In the genomic region with DNA sequence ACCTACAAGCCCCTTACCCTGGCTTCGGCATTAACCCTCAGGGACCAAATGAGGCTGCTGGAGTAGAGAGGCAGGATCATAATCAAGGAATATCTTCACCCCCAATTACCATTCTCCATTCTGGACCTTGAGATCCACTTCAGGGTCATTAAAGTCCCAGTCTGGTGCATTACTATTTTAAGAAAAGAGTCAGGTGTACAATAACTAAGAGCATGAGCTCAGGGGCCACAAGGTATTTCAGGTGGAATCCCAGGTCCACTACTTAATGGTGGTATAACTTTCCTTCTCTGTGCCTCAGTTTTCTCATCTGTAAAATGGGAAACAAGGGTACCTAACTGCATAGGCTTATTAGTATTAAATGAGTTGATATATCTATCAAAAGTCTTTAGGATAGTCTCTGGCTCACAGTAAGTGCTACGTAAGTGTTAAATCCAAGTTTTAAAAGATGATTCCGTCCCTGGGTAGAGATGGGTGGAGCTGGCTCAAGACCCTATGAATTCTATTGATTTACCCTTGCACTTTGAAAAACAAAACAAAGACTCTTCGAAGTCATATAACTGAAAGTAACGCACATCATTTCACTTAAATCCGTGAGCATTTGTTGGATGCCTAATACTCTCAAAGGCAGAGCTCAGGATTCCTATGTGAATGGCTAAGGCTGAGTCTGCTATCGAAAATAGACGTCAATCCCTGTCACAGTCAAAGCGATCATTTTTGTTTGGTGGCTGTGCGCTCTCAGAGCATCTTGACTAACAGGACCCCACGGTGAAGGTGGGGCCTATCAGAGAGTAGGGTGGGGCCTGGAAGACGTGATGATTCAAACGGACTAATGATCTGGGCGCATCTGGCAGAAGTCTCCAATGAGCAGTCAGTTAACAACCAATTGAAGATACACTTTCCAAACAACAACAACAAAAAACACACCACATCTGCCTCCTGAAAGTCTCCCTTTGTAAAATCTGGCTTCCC, we compare ENCODE assay signal across 8 cellular contexts. TPM values are rescaled to one million over a fixed set of nuclear protein-coding genes. Genes with fewer than 3 reads are reported as not detected.
DNase-seq lines count a peak whose midpoint lies in the region; ATAC-seq, FAIRE-seq and TF ChIP-seq lines count a peak whose summit lies in the region.

No MANE protein-coding gene starts in this region.

- DNase-seq in activated naive CD4-positive, alpha-beta T cell treated with Interleukin-2 at 50 U/mL for 16 hours: no peak
- no peak for DNase-seq in glutamatergic neuron
- no peak for DNase-seq in smooth muscle cell (lab: John Stamatoyannopoulos, UW; ENCODE audit: unreplicated experiment)
- no peak for DNase-seq in SKM-1 treated with dmso at 0.1 percent for 144 hours (lab: John Stamatoyannopoulos, UW; ENCODE audit: unreplicated experiment)

- no peak for ATAC-seq in GM21576 (IDR thresholded peaks at IDR 0.05; ENCODE audit: unreplicated experiment)
- ATAC-seq in HG03159 (IDR thresholded peaks at IDR 0.05; ENCODE audit: unreplicated experiment): no peak

- peak overlapping the region; percentile 94 for H3K27ac Mint-ChIP-seq in activated naive CD4-positive, alpha-beta T cell treated with anti-CD3 and anti-CD28 coated beads, Interleukin-2, amount 50 U/mL, for 24 hours
- peak overlapping the region; percentile 93 for H3K27ac Mint-ChIP-seq in glutamatergic neuron (ENCODE audit: unreplicated experiment)

- H3K36me3 ChIP-seq in smooth muscle cell (ENCODE audit: low read depth): no peaks in the 10 kb centered on the region

- H4K20me1 ChIP-seq in smooth muscle cell (ENCODE audit: low read depth): peaks cover 33% of the 10 kb centered on the region

- H3K79me2 ChIP-seq in smooth muscle cell (ENCODE audit: low read depth): peaks cover 33% of the 10 kb centered on the region

- H3K27ac ChIP-seq in smooth muscle cell (ENCODE audit: low read depth): peak overlapping the region; percentile 84

- no peaks in the 10 kb centered on the region for H3F3A ChIP-seq in smooth muscle cell (ENCODE audit: low read depth)

- H3K4me1 Mint-ChIP-seq in activated naive CD4-positive, alpha-beta T cell treated with anti-CD3 and anti-CD28 coated beads, Interleukin-2, amount 50 U/mL, for 24 hours: peaks cover 32% of the 10 kb centered on the region
- H3K4me1 Mint-ChIP-seq in glutamatergic neuron (ENCODE audit: low read depth, unreplicated experiment): peaks cover 17% of the 10 kb centered on the region

- H3K4me3 Mint-ChIP-seq in activated naive CD4-positive, alpha-beta T cell treated with anti-CD3 and anti-CD28 coated beads, Interleukin-2, amount 50 U/mL, for 24 hours: peak overlapping the region; percentile 91
- peak overlapping the region; percentile 89 for H3K4me3 Mint-ChIP-seq in glutamatergic neuron (ENCODE audit: unreplicated experiment)

- no peaks in the 10 kb centered on the region for H3K9me3 Mint-ChIP-seq in activated naive CD4-positive, alpha-beta T cell treated with anti-CD3 and anti-CD28 coated beads, Interleukin-2, amount 50 U/mL, for 24 hours
- peaks cover 16% of the 10 kb centered on the region for H3K9me3 Mint-ChIP-seq in glutamatergic neuron (ENCODE audit: unreplicated experiment)

- H3K9ac ChIP-seq in smooth muscle cell (ENCODE audit: low read depth): peak overlapping the region; percentile 90

- H2AFZ ChIP-seq in smooth muscle cell (ENCODE audit: low read depth): peak overlapping the region; percentile 97

- peak overlapping the region; percentile 85 for H3K4me2 ChIP-seq in smooth muscle cell

- no peak for TF ChIP-seq CTCF in glutamatergic neuron (IDR thresholded peaks at IDR 0.05; ENCODE audit: partially characterized antibody, unreplicated experiment)
- TF ChIP-seq CTCF in smooth muscle cell (IDR thresholded peaks at IDR 0.05; ENCODE audit: borderline replicate concordance, insufficient read depth, poor library complexity, severe bottlenecking): no peak

- 85% methylated on average over 14 of the region's 14 CpGs for WGBS in smooth muscle cell (ENCODE audit: low lambda C conversion rate)

- H3K27me3 ChIP-seq in smooth muscle cell (ENCODE audit: low read depth): peaks cover 17% of the 10 kb centered on the region

- H3K36me3 Mint-ChIP-seq in activated naive CD4-positive, alpha-beta T cell treated with anti-CD3 and anti-CD28 coated beads, Interleukin-2, amount 50 U/mL, for 24 hours: peaks cover 8% of the 10 kb centered on the region
- no peaks in the 10 kb centered on the region for H3K36me3 Mint-ChIP-seq in glutamatergic neuron (ENCODE audit: unreplicated experiment)

- peak; percentile 81 for FAIRE-seq in TTC549 (lab: Jason Lieb, UNC)

- H3K4me1 ChIP-seq in smooth muscle cell (ENCODE audit: low read depth): peaks cover 20% of the 10 kb centered on the region

- peak overlapping the region; percentile 78 for H3K4me3 ChIP-seq in smooth muscle cell

- no peaks in the 10 kb centered on the region for H3K9me3 ChIP-seq in smooth muscle cell (replicated peaks; ENCODE audit: low read depth)

- no peaks in the 10 kb centered on the region for H3K27me3 Mint-ChIP-seq in activated naive CD4-positive, alpha-beta T cell treated with anti-CD3 and anti-CD28 coated beads, Interleukin-2, amount 50 U/mL, for 24 hours
- peaks cover 5% of the 10 kb centered on the region for H3K27me3 Mint-ChIP-seq in glutamatergic neuron (ENCODE audit: unreplicated experiment)

RNA-seq across cellular contexts. Expression of a gene that starts 1.0 kb away (rescaled TPM):
- total RNA-seq in glutamatergic neuron (ENCODE audit: unreplicated experiment): 124 TPM
- total RNA-seq in smooth muscle cell: 139 and 179 TPM in 2 replicates
- 29.1 and 30.9 TPM in 2 replicates for polyA plus RNA-seq in smooth muscle cell

RNA-seq across cellular contexts. Expression of a gene that starts 24.3 kb away (rescaled TPM):
- total RNA-seq in glutamatergic neuron (ENCODE audit: unreplicated experiment) (1.7 TPM), smooth muscle cell (1.7 and 4.1 TPM in 2 replicates)
- 4.1 and 4.5 TPM in 2 replicates for polyA plus RNA-seq in smooth muscle cell
